ENCODE assay signal across 22 cellular contexts in the genomic region with DNA sequence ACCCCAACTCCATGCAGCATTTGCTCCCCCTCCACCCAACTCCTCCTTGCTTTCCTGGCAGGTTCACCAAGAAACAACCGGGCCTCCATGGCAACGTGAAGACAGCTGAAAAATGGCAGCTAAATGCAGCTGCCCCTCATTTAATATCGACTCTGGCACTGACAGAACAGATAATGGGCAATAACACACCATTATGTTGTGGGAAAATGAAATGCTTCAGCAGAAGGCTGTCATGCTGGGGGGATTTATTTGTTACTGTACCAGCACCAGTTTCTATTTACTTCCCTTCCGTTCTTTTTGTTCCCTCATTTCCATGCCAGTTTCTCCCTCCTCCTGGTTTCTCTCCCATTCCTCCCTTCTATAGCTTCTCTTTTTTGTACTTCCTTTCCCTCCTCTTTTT.
"Had no signal": no experiment of that assay in that cellular context is flagged by ENCODE, and none has a peak within 500 bp of the region (broad histone marks: within the 10 kb centered on the region; RNA-seq: fewer than 3 reads in every experiment).

No MANE protein-coding gene starts in this region.

- H3K4me3 ChIP-seq: left ventricle myocardium inferior, thoracic aorta, upper lobe of left lung had no signal

- H3K4me3 Mint-ChIP-seq: activated naive CD4-positive, alpha-beta T cell treated with anti-CD3 and anti-CD28 coated beads for 36 hours; activated naive CD8-positive, alpha-beta T cell treated with anti-CD3 and anti-CD28 coated beads, Interleukin-2, amount 10 ng/mL, durations not matched to agents 7 days and 5 days; mesothelial cell of epicardium; naive thymus-derived CD8-positive, alpha-beta T cell; WTC11 had no signal

- H3K36me3 Mint-ChIP-seq: activated naive CD8-positive, alpha-beta T cell treated with anti-CD3 and anti-CD28 coated beads, Interleukin-2, amount 10 ng/mL, durations not matched to agents 7 days and 5 days; mesothelial cell of epicardium; naive thymus-derived CD8-positive, alpha-beta T cell; WTC11 had no signal

- H3K9me3 Mint-ChIP-seq: activated naive CD4-positive, alpha-beta T cell treated with anti-CD3 and anti-CD28 coated beads for 36 hours; activated naive CD8-positive, alpha-beta T cell treated with anti-CD3 and anti-CD28 coated beads, Interleukin-2, amount 10 ng/mL, durations not matched to agents 7 days and 5 days; mesothelial cell of epicardium had no signal

- H3K27ac Mint-ChIP-seq: activated naive CD4-positive, alpha-beta T cell treated with anti-CD3 and anti-CD28 coated beads for 36 hours; activated naive CD8-positive, alpha-beta T cell treated with anti-CD3 and anti-CD28 coated beads, Interleukin-2, amount 10 ng/mL, durations not matched to agents 7 days and 5 days; mesothelial cell of epicardium; naive thymus-derived CD8-positive, alpha-beta T cell; progenitor cell of endocrine pancreas; WTC11 had no signal

- H3K27me3 ChIP-seq: upper lobe of left lung had no signal

- H3K27ac ChIP-seq: left ventricle myocardium inferior, thoracic aorta, upper lobe of left lung had no signal

- H3K36me3 ChIP-seq: left ventricle myocardium inferior, thoracic aorta, upper lobe of left lung had no signal

- H3K27me3 Mint-ChIP-seq: progenitor cell of endocrine pancreas had no signal

- H3K9me3 ChIP-seq: left ventricle myocardium inferior, thoracic aorta, upper lobe of left lung had no signal

- H3K4me1 ChIP-seq: left ventricle myocardium inferior, upper lobe of left lung had no signal

- DNase-seq: activated CD4-positive, alpha-beta T cell treated with anti-CD3 and anti-CD28 coated beads, Interleukin-2, amount 50 U/mL, for 4 hours; activated CD8-positive, alpha-beta memory T cell treated with anti-CD3 and anti-CD28 coated beads, Interleukin-2, amount 50 U/mL, for 48 hours; activated effector memory CD4-positive, alpha-beta T cell treated with Interleukin-2 at 50 U/mL for 16 hours; activated naive CD4-positive, alpha-beta T cell treated with anti-CD3 and anti-CD28 coated beads for 36 hours; activated naive CD8-positive, alpha-beta T cell treated with anti-CD3 and anti-CD28 coated beads, Interleukin-2, amount 10 ng/mL, durations not matched to agents 7 days and 5 days; activated T-cell treated with anti-CD3 and anti-CD28 coated beads, Interleukin-2, amount 50 U/mL, for 48 hours; amniotic stem cell; cerebellar nuclear complex; cortex of kidney; effector CD4-positive, alpha-beta T cell; left ventricle myocardium inferior; mammary epithelial cell; naive thymus-derived CD8-positive, alpha-beta T cell; retina; stimulated activated CD4-positive, alpha-beta T cell treated with anti-CD3 and anti-CD28 coated beads, Interleukin-4, amount 100 ng/mL, for 1 hour; stimulated activated naive CD4-positive, alpha-beta T cell treated with Interleukin-2 at 50 U/mL for 16 hours; T-helper 9 cell; upper lobe of left lung had no signal

- H3K4me1 Mint-ChIP-seq: mesothelial cell of epicardium; naive thymus-derived CD8-positive, alpha-beta T cell had no signal
